In genomic region chr13:36166051-36166450, GRCh38 we compare ENCODE assay signal across 31 cellular contexts. TPM values are rescaled to one million over a fixed set of nuclear protein-coding genes. Genes with fewer than 3 reads are reported as not detected.
"Had no signal": no experiment of that assay in that cellular context is flagged by ENCODE, and none has a peak within 500 bp of the region (broad histone marks: within the 10 kb centered on the region; RNA-seq: fewer than 3 reads in every experiment).

No MANE protein-coding gene starts in this region.

- H3K36me3 ChIP-seq: esophagus muscularis mucosa, gastroesophageal sphincter, WERI-Rb-1 had no signal

- H3K27ac Mint-ChIP-seq: activated B cell treated with CpG ODN at 0.5 μM for 24 hours; activated CD8-positive, alpha-beta T cell treated with anti-CD3 and anti-CD28 coated beads for 36 hours; activated naive CD8-positive, alpha-beta T cell; activated T-helper 17 cell treated with anti-CD3 and anti-CD28 coated beads, Interleukin-2, amount 50 U/mL, for 72 hours; effector memory CD8-positive, alpha-beta T cell; T-helper 17 cell; T-helper 2 cell treated with Interferon-gamma antibody and Interleukin-4, amounts not matched to agents 5 μg/mL and 100 μg/mL, for 36 hours had no signal

- H3K27me3 ChIP-seq: esophagus muscularis mucosa, gastroesophageal sphincter had no signal

- ATAC-seq: activated CD4-positive, CD25-positive, alpha-beta regulatory T cell treated with anti-CD3 and anti-CD28 coated beads, Interleukin-2, amount 50 U/mL, for 24 hours; activated CD8-positive, alpha-beta T cell treated with anti-CD3 and anti-CD28 coated beads for 36 hours; activated T-cell treated with anti-CD3 and anti-CD28 coated beads, Interleukin-2, amount 50 U/mL, for 4 hours; activated T-helper 17 cell treated with anti-CD3 and anti-CD28 coated beads, Interleukin-2, amount 50 U/mL, for 72 hours; effector memory CD8-positive, alpha-beta T cell; gastroesophageal sphincter; T-helper 17 cell had no signal

- H3K4me3 ChIP-seq: esophagus muscularis mucosa, gastroesophageal sphincter had no signal

- H3K4me3 Mint-ChIP-seq: activated B cell treated with CpG ODN at 0.5 μM for 24 hours; activated CD8-positive, alpha-beta T cell treated with anti-CD3 and anti-CD28 coated beads for 36 hours; activated naive CD8-positive, alpha-beta T cell; activated T-cell treated with anti-CD3 and anti-CD28 coated beads, Interleukin-2, amount 50 U/mL, for 4 hours; activated T-helper 17 cell treated with anti-CD3 and anti-CD28 coated beads, Interleukin-2, amount 50 U/mL, for 72 hours; effector memory CD8-positive, alpha-beta T cell; T-helper 17 cell; T-helper 2 cell treated with Interferon-gamma antibody and Interleukin-4, amounts not matched to agents 5 μg/mL and 100 μg/mL, for 36 hours had no signal

- H3K27ac ChIP-seq: esophagus muscularis mucosa, gastroesophageal sphincter, WERI-Rb-1 had no signal

- H3K9me3 Mint-ChIP-seq: activated CD8-positive, alpha-beta T cell treated with anti-CD3 and anti-CD28 coated beads for 36 hours; activated T-cell treated with anti-CD3 and anti-CD28 coated beads, Interleukin-2, amount 50 U/mL, for 4 hours had no signal

- DNase-seq: activated B cell treated with CpG ODN at 0.5 μM for 24 hours; activated CD4-positive, alpha-beta T cell treated with anti-CD3 and anti-CD28 coated beads for 48 hours; activated CD4-positive, alpha-beta T cell treated with anti-CD3 and anti-CD28 coated beads, Interleukin-2, amount 50 U/mL, for 1 hour; activated CD4-positive, alpha-beta T cell treated with anti-CD3 and anti-CD28 coated beads, Interleukin-2, amount 50 U/mL, for 48 hours; activated CD8-positive, alpha-beta memory T cell treated with anti-CD3 and anti-CD28 coated beads for 24 hours; activated CD8-positive, alpha-beta T cell treated with anti-CD3 and anti-CD28 coated beads for 36 hours; activated effector memory CD4-positive, alpha-beta T cell treated with Interleukin-2 at 50 U/mL for 16 hours; activated gamma-delta T cell treated with Interleukin-2 at 50 U/mL for 16 hours; activated naive CD4-positive, alpha-beta T cell treated with anti-CD3 and anti-CD28 coated beads, Interleukin-2, amount 50 U/mL, for 16 hours; activated naive CD4-positive, alpha-beta T cell treated with Interleukin-2 at 50 U/mL for 16 hours; activated T-cell treated with anti-CD3 and anti-CD28 coated beads, Interleukin-2, amount 50 U/mL, for 4 hours; amniotic stem cell; anterior cingulate cortex; caudate nucleus; cortex of kidney; dermis blood vessel endothelial cell; effector CD4-positive, alpha-beta T cell; effector memory CD8-positive, alpha-beta T cell; erythroblast; foreskin melanocyte; T-helper 1 cell; T-helper 17 cell; T1000; WERI-Rb-1 had no signal

- H3K4me1 Mint-ChIP-seq: activated B cell treated with CpG ODN at 0.5 μM for 24 hours; activated T-helper 17 cell treated with anti-CD3 and anti-CD28 coated beads, Interleukin-2, amount 50 U/mL, for 72 hours; T-helper 17 cell had no signal

- H3K27me3 Mint-ChIP-seq: activated B cell treated with CpG ODN at 0.5 μM for 24 hours; activated CD8-positive, alpha-beta T cell treated with anti-CD3 and anti-CD28 coated beads for 36 hours; effector memory CD8-positive, alpha-beta T cell had no signal

- H3K36me3 Mint-ChIP-seq: activated naive CD8-positive, alpha-beta T cell had no signal

- H3K9me3 ChIP-seq: esophagus muscularis mucosa, gastroesophageal sphincter had no signal

RNA-seq across cellular contexts. Expression of gene DCLK1, which starts 34.9 kb away (rescaled TPM):
- total RNA-seq: activated B cell treated with CpG ODN at 0.5 μM for 24 hours; activated CD8-positive, alpha-beta T cell treated with anti-CD3 and anti-CD28 coated beads for 36 hours; activated T-cell treated with anti-CD3 and anti-CD28 coated beads, Interleukin-2, amount 50 U/mL, for 4 hours; activated T-helper 17 cell treated with anti-CD3 and anti-CD28 coated beads, Interleukin-2, amount 50 U/mL, for 72 hours; T-helper 17 cell had no signal

RNA-seq across cellular contexts. Expression of gene SOHLH2, which starts 48.3 kb away (rescaled TPM):
- total RNA-seq: activated B cell treated with CpG ODN at 0.5 μM for 24 hours; activated CD8-positive, alpha-beta T cell treated with anti-CD3 and anti-CD28 coated beads for 36 hours; activated T-cell treated with anti-CD3 and anti-CD28 coated beads, Interleukin-2, amount 50 U/mL, for 4 hours; astrocyte; esophagus muscularis mucosa; T-helper 17 cell had no signal
